Comparison of ENCODE assay signal across 19 cellular contexts in the genomic region with DNA sequence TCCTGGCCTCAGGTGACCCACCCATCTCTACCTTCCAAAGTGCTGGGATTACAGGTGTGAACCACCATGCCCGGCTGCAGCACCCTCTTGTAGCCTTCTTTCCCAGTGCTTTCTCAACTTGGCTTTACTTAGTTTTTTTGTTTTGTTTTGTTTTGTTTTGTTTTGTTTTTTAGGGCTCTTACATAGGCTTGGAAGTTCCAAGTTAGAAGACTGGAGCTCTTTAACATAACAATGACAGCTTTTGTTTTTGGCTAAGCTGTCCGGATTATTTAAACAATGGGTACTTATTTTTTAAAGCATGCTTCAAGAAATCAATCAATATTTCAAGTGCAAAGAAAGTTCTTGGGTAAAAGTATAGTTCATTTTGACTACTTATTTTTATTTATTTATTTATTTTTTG. TPM values are rescaled to one million over a fixed set of nuclear protein-coding genes. Genes with fewer than 3 reads are reported as not detected.
DNase-seq lines count a peak whose midpoint lies in the region; ATAC-seq and TF ChIP-seq lines count a peak whose summit lies in the region.
"Had no signal": no experiment of that assay in that cellular context is flagged by ENCODE, and none has a peak within 500 bp of the region (broad histone marks: within the 10 kb centered on the region; RNA-seq: fewer than 3 reads in every experiment).

No MANE protein-coding gene starts in this region.

- no peak overlapping the region for H3K4me3 Mint-ChIP-seq in GM23338
- H3K4me3 Mint-ChIP-seq: CD4-positive, alpha-beta T cell; HFFc6 had no signal

- peaks cover 2% of the 10 kb centered on the region; the same call in 2 of the 3 replicates for H3K36me3 Mint-ChIP-seq in GM23338 (ENCODE audit: low read depth)

- TF ChIP-seq CTCF in GM23338 (conservative IDR thresholded peaks at IDR 0.05; ENCODE audit: low read depth in 2 of 2), result no peak

- no peaks in the 10 kb centered on the region; the same call in 2 of the 3 replicates for H3K9me3 Mint-ChIP-seq in GM23338
- H3K9me3 Mint-ChIP-seq: CD4-positive, alpha-beta T cell; HFFc6 had no signal

- peak overlapping the region; percentile 18; the same call in 1 of the 2 replicates for H3K4me2 ChIP-seq in GM23338

- H3K79me2 ChIP-seq in GM23338 (replicated peaks; ENCODE audit: insufficient read depth), result peaks cover 98% of the 10 kb centered on the region

- H3K4me3 ChIP-seq in GM23338, result no peak overlapping the region

- no peak overlapping the region for H2AFZ ChIP-seq in GM23338

- no peaks in the 10 kb centered on the region for H3F3A ChIP-seq in GM23338 (replicated peaks; ENCODE audit: low read depth)

- H3K4me1 Mint-ChIP-seq in GM23338, result peaks cover 7% of the 10 kb centered on the region

- no peaks in the 10 kb centered on the region for H3K36me3 ChIP-seq in GM23338 (ENCODE audit: insufficient read depth)

- DNase-seq in ELF-1 (ENCODE audit: low read depth, low spot score), result peak; percentile 24
- DNase-seq in GM23338 (ENCODE audit: low spot score), result peak; percentile 39
- DNase-seq in globus pallidus (ENCODE audit: low spot score), result peak; percentile 37
- DNase-seq in pons (ENCODE audit: low spot score), result peak; percentile 47
- DNase-seq in NCI-H526 (lab: John Stamatoyannopoulos, UW), result no peak
- DNase-seq in central memory CD4-positive, alpha-beta T cell, result no peak
- DNase-seq: ACHN; AML-193; Caco-2; CD4-positive, alpha-beta T cell; DMS153; DMS79; GF-D8; GOT3; H7; HFFc6; IMR-90 had no signal

- H3K27me3 ChIP-seq in GM23338 (ENCODE audit: insufficient read depth), result no peaks in the 10 kb centered on the region

- 0 out of 2 replicates have a peak, but pooled peaks cover 4% of the 10 kb centered on the region for H3K4me1 ChIP-seq in GM23338 (ENCODE audit: insufficient read depth)
- H3K4me1 ChIP-seq: Caco-2 had no signal

- H3K27ac ChIP-seq in GM23338 (ENCODE audit: low read depth), result no peak overlapping the region
- H3K27ac ChIP-seq: C4-2B had no signal

- H3K27ac Mint-ChIP-seq in GM23338, result no peak overlapping the region
- H3K27ac Mint-ChIP-seq: HFFc6 had no signal

- H3K9me2 ChIP-seq in GM23338 (ENCODE audit: insufficient read depth), result no peaks in the 10 kb centered on the region

- peaks cover 54% of the 10 kb centered on the region for H4K20me1 ChIP-seq in GM23338 (replicated peaks; ENCODE audit: insufficient read depth)

- peak; percentile 59 for ATAC-seq in GM23338
- ATAC-seq: HCT116 had no signal

- H3K27me3 Mint-ChIP-seq in GM23338 (ENCODE audit: insufficient read depth, low read depth, poor library complexity), result peaks cover 6% of the 10 kb centered on the region
- H3K27me3 Mint-ChIP-seq: CD4-positive, alpha-beta T cell had no signal

TF ChIP-seq in GM23338, 12 proteins besides CTCF, POLR2A, EP300 and RAD21:
- TF ChIP-seq, protein P1, sequence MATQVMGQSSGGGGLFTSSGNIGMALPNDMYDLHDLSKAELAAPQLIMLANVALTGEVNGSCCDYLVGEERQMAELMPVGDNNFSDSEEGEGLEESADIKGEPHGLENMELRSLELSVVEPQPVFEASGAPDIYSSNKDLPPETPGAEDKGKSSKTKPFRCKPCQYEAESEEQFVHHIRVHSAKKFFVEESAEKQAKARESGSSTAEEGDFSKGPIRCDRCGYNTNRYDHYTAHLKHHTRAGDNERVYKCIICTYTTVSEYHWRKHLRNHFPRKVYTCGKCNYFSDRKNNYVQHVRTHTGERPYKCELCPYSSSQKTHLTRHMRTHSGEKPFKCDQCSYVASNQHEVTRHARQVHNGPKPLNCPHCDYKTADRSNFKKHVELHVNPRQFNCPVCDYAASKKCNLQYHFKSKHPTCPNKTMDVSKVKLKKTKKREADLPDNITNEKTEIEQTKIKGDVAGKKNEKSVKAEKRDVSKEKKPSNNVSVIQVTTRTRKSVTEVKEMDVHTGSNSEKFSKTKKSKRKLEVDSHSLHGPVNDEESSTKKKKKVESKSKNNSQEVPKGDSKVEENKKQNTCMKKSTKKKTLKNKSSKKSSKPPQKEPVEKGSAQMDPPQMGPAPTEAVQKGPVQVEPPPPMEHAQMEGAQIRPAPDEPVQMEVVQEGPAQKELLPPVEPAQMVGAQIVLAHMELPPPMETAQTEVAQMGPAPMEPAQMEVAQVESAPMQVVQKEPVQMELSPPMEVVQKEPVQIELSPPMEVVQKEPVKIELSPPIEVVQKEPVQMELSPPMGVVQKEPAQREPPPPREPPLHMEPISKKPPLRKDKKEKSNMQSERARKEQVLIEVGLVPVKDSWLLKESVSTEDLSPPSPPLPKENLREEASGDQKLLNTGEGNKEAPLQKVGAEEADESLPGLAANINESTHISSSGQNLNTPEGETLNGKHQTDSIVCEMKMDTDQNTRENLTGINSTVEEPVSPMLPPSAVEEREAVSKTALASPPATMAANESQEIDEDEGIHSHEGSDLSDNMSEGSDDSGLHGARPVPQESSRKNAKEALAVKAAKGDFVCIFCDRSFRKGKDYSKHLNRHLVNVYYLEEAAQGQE (IDR thresholded peaks at IDR 0.05; ENCODE audit: unreplicated experiment), result no peak
- TF ChIP-seq EZH2phosphoT487 (IDR thresholded peaks at IDR 0.05; ENCODE audit: unreplicated experiment) (no peak), CREB1 (CRISPR knock-in tag; IDR thresholded peaks at IDR 0.05; ENCODE audit: low read depth) (no peak), JUNB (IDR thresholded peaks at IDR 0.05; ENCODE audit: unreplicated experiment) (no peak), NANOG (IDR thresholded peaks at IDR 0.05; ENCODE audit: borderline replicate concordance) (no peak), ZNF331 (CRISPR knock-in tag; IDR thresholded peaks at IDR 0.05; ENCODE audit: low read depth) (no peak), EZH2 (IDR thresholded peaks at IDR 0.05; ENCODE audit: low read depth, unreplicated experiment) (no peak)

RNA-seq across cellular contexts. Expression of a gene that starts 25.9 kb away (rescaled TPM):
- 66.6 and 72.2 TPM in 2 replicates for total RNA-seq in GM23338 (2014; rRNA removed; shearing (Covaris generic))
- 29.0 and 34.3 TPM in 2 replicates for polyA plus RNA-seq in GM23338 (2016; fragmentation: Nextera tagmentation; extraction: Ambion mirVana)

Comparison
In these comparisons a context has a peak if more than half of its experiments do, and no peak if none do; other contexts are left out.
1. DNase-seq: peak in ELF-1 (single experiment), GM23338 (single experiment), globus pallidus (single experiment) and pons (single experiment); none in NCI-H526 (0 of 2) and central memory CD4-positive, alpha-beta T cell (single experiment).